Comparison of ENCODE assay signal across 11 cellular contexts in genomic region chr10:30430544-30431298, GRCh38. TPM values are rescaled to one million over a fixed set of nuclear protein-coding genes. Genes with fewer than 3 reads are reported as not detected.
A peak's percentile ranks its signal among the peaks of the same experiment; 100 is the strongest.
DNase-seq lines count a peak whose midpoint lies in the region; ATAC-seq, FAIRE-seq and TF ChIP-seq lines count a peak whose summit lies in the region.
"Had no signal": no experiment of that assay in that cellular context is flagged by ENCODE, and none has a peak within 500 bp of the region (broad histone marks: within the 10 kb centered on the region; RNA-seq: fewer than 3 reads in every experiment).

No MANE protein-coding gene starts in this region.

- CTCF ChIA-PET in HepG2 (lab: Yijun Ruan, JAX; ENCODE audit: low intra/inter-chr PET ratio, low total read pairs): no interaction called here
- CTCF ChIA-PET in naive thymus-derived CD4-positive, alpha-beta T cell (lab: Charles Lee): interaction anchor here (1.2 to 1.4 kb wide), 2 partner anchors 28 to 100 kb away, joined by 3 read pairs; no protein-coding TSS in a partner anchor

- H3K9ac ChIP-seq in HepG2 (ENCODE audit: insufficient read depth, low read depth, low read length): peak overlapping the region; percentile 24; the same call in 1 of the 2 replicates
- peak overlapping the region; percentile 66 for H3K9ac ChIP-seq in adipocyte (ENCODE audit: low read length)

- peak overlapping the region in 6 of 10 donors; percentile 17 to 70 (median 51) for H3K4me3 Mint-ChIP-seq in naive thymus-derived CD4-positive, alpha-beta T cell

- H3K4me2 ChIP-seq in HepG2 (ENCODE audit: low read depth, low read length): peak overlapping the region; percentile 76; the same call in 1 of the 2 replicates

- 79% methylated on average over 10 of the region's 12 CpGs for WGBS in HepG2 (ENCODE audit: low lambda C conversion rate)
- WGBS in right lobe of liver (ENCODE audit: insufficient coverage, low coverage, low lambda C conversion rate, missing lambda C conversion rate): 58% methylated on average over 3 of the region's 12 CpGs

- H3K4me1 ChIP-seq in HepG2 (ENCODE audit: insufficient read depth, low read length): peaks cover 53% of the 10 kb centered on the region
- no peaks in the 10 kb centered on the region for H3K4me1 ChIP-seq in right lobe of liver
- H3K4me1 ChIP-seq in adipocyte (ENCODE audit: control insufficient read depth, insufficient read depth, low read length): peaks cover 25% of the 10 kb centered on the region
- peaks cover 6 to 14% of the 10 kb centered on the region in 2 donors for H3K4me1 ChIP-seq in naive thymus-derived CD4-positive, alpha-beta T cell (ENCODE audit: control insufficient read depth in 2 of 2, insufficient read depth in 2 of 2, low read length in 2 of 2)

- H2AFZ ChIP-seq in HepG2 (ENCODE audit: low read length): peak overlapping the region; percentile 75

- in situ Hi-C loops in HepG2 (cut with HindIII; ENCODE audit: extremely low pct_ligation_motif_present, low pct_unique_long_range_greater_than_20kb): loop anchor here (25.0 kb wide), 1 partner anchor 1507 kb away; the partner anchor contains the start of gene ARHGAP12

- TF ChIP-seq EP300 in HepG2 (IDR thresholded peaks at IDR 0.05; ENCODE audit: low read depth in 2 of 2, low read length in 2 of 2): no peak
- no peak for TF ChIP-seq EP300 in HepG2 (CRISPR knock-in tag; IDR thresholded peaks at IDR 0.05; ENCODE audit: borderline replicate concordance)

- H3K9me3 ChIP-seq in HepG2 (ENCODE audit: low read length): no peaks in the 10 kb centered on the region
- H3K9me3 ChIP-seq in right lobe of liver: no peaks in the 10 kb centered on the region
- no peaks in the 10 kb centered on the region for H3K9me3 ChIP-seq in adipocyte (ENCODE audit: control insufficient read depth, low read length)
- H3K9me3 ChIP-seq in naive thymus-derived CD4-positive, alpha-beta T cell (ENCODE audit: control insufficient read depth in 2 of 3, low read length in 3 of 3): no peaks in the 10 kb centered on the region

- no peak for TF ChIP-seq POLR2A in HepG2 (IDR thresholded peaks at IDR 0.05; ENCODE audit: insufficient read depth in 1 of 2, low read depth in 2 of 2, low read length in 2 of 2)
- TF ChIP-seq POLR2A in right lobe of liver (IDR thresholded peaks at IDR 0.05): no peak

- no peak for TF ChIP-seq CTCF in HepG2 (CRISPR knock-in tag; IDR thresholded peaks at IDR 0.05)
- no peak for TF ChIP-seq CTCF in right lobe of liver (IDR thresholded peaks at IDR 0.05)

- H3K9me3 Mint-ChIP-seq in naive thymus-derived CD4-positive, alpha-beta T cell: no peaks in the 10 kb centered on the region

- H3K27me3 ChIP-seq in HepG2 (ENCODE audit: control insufficient read depth in 1 of 2, insufficient read depth in 2 of 2, low read length in 2 of 2): no peaks in the 10 kb centered on the region; a peak in 1 of 5 replicates
- no peaks in the 10 kb centered on the region for H3K27me3 ChIP-seq in right lobe of liver
- H3K27me3 ChIP-seq in adipocyte (replicated peaks; ENCODE audit: control insufficient read depth, insufficient read depth, low read length): no peaks in the 10 kb centered on the region
- H3K27me3 ChIP-seq in naive thymus-derived CD4-positive, alpha-beta T cell (ENCODE audit: control insufficient read depth in 2 of 2, insufficient read depth in 2 of 2, low read length in 2 of 2): no peaks in the 10 kb centered on the region

- POLR2A ChIA-PET in HepG2 (lab: Yijun Ruan, JAX): interaction anchor here (1.0 kb wide), 1 partner anchor 9 kb away, joined by 4 read pairs; no protein-coding TSS in a partner anchor
- POLR2A ChIA-PET in naive thymus-derived CD4-positive, alpha-beta T cell (lab: Charles Lee): interaction anchor here (0.6 kb wide), 1 partner anchor 20 kb away, joined by 3 read pairs; no protein-coding TSS in a partner anchor

- no peak for DNase-seq in HepG2 (ENCODE audit: low spot score)
- DNase-seq in right lobe of liver: no peak
- peak; percentile 17 for DNase-seq in adipocyte (ENCODE audit: low read depth)
- no peak for DNase-seq in naive thymus-derived CD4-positive, alpha-beta T cell
- DNase-seq in GF-D8 (lab: John Stamatoyannopoulos, UW): no peak
- DNase-seq: C1 segment of cervical spinal cord, SW 1271 had no signal

- no peak for TF ChIP-seq RAD21 in HepG2 (CRISPR knock-in tag; IDR thresholded peaks at IDR 0.05)

- H3K36me3 Mint-ChIP-seq in naive thymus-derived CD4-positive, alpha-beta T cell: peaks cover 0 to 13% (median 0%) of the 10 kb centered on the region in 5 donors

- no TSS peak for BruUV-seq in HepG2 (replicated peaks; lab: Mats Ljungman, UMichigan)

- ATAC-seq in HepG2: no peak
- ATAC-seq in right lobe of liver: no peak
- ATAC-seq in naive thymus-derived CD4-positive, alpha-beta T cell: no peak
- ATAC-seq in GM18502 (IDR thresholded peaks at IDR 0.05; ENCODE audit: poor library complexity, unreplicated experiment): no peak
- ATAC-seq in GM18861 (IDR thresholded peaks at IDR 0.05; ENCODE audit: unreplicated experiment): no peak
- no peak for ATAC-seq in GM21528 (IDR thresholded peaks at IDR 0.05; ENCODE audit: low FRiP score, unreplicated experiment)

- H3K27ac ChIP-seq in HepG2 (ENCODE audit: extremely low read length, insufficient read depth, low read length) (no peak overlapping the region), right lobe of liver (no peak overlapping the region)
- no peak overlapping the region for H3K27ac ChIP-seq in naive thymus-derived CD4-positive, alpha-beta T cell (ENCODE audit: low read depth, low read length)

- peaks cover 11% of the 10 kb centered on the region for H3K79me2 ChIP-seq in HepG2 (ENCODE audit: insufficient read depth, low read length)

- peaks cover 15 to 57% (median 27%) of the 10 kb centered on the region in 7 donors for H3K4me1 Mint-ChIP-seq in naive thymus-derived CD4-positive, alpha-beta T cell

- no peak for FAIRE-seq in HepG2 (lab: Jason Lieb, UNC)
- FAIRE-seq: islet of Langerhans had no signal

- intact Hi-C loops in HepG2 (cut with micrococcal nuclease; ENCODE audit: unreplicated experiment): no loop called here
- intact Hi-C loops in right lobe of liver (cut with DNase I): no loop called here
- intact Hi-C loops in naive thymus-derived CD4-positive, alpha-beta T cell (cut with micrococcal nuclease): loop anchor here (2.0 to 10.0 kb wide), 6 partner anchors 83 to 1624 kb away; partner anchors contain the start of genes ARHGAP12 (in 1 of the 2), KIF5B (in 1 of the 2) and MTPAP (in 1 of the 2)

- no peak overlapping the region; a peak in 1 of 6 replicates for H3K4me3 ChIP-seq in HepG2 (replicated peaks in 1 of 3; ENCODE audit: insufficient read depth in 1 of 3, low read depth in 2 of 3, low read length in 3 of 3)
- H3K4me3 ChIP-seq in right lobe of liver: no peak overlapping the region
- peak overlapping the region; percentile 71 for H3K4me3 ChIP-seq in adipocyte (ENCODE audit: low read length)
- no peak overlapping the region for H3K4me3 ChIP-seq in naive thymus-derived CD4-positive, alpha-beta T cell (ENCODE audit: low read length)

- H3K27me3 Mint-ChIP-seq in naive thymus-derived CD4-positive, alpha-beta T cell: no peaks in the 10 kb centered on the region

- H3K36me3 ChIP-seq in HepG2 (replicated peaks in 1 of 2; ENCODE audit: control insufficient read depth in 1 of 2, insufficient read depth in 2 of 2, low read length in 2 of 2) (no peaks in the 10 kb centered on the region), right lobe of liver (no peaks in the 10 kb centered on the region), adipocyte (ENCODE audit: control insufficient read depth, insufficient read depth, low read length, severe bottlenecking) (no peaks in the 10 kb centered on the region)
- peaks cover 0 to 6% (median 0%) of the 10 kb centered on the region in 3 experiments for H3K36me3 ChIP-seq in naive thymus-derived CD4-positive, alpha-beta T cell (ENCODE audit: control insufficient read depth in 2 of 3, insufficient read depth in 3 of 3, low read length in 3 of 3)

- H3K27ac Mint-ChIP-seq in naive thymus-derived CD4-positive, alpha-beta T cell: peak overlapping the region in 2 of 9 donors; percentile 57 to 82

- no peaks in the 10 kb centered on the region for H4K20me1 ChIP-seq in HepG2 (ENCODE audit: insufficient read depth, low read length)

RNA-seq across cellular contexts. Expression of gene MAP3K8, which starts 3.3 kb away (rescaled TPM):
- total RNA-seq in HepG2 (2016; rRNA removed; fragmentation: Illumina TruSeq; extraction: Trizol) (19.3 and 21.8 TPM in 2 replicates), right lobe of liver (10 to 100 TPM in 1 of 6 experiments, 1 to 10 TPM in 5; 3.1 to 21.9 (median 6.1) TPM)
- 12.2 and 13.6 TPM in 2 replicates for total RNA-seq in HepG2 (2016; cell fraction: cytosol; rRNA removed; fragmentation: Illumina TruSeq; extraction: Trizol; ENCODE audit: low read depth)
- 18.0 and 21.2 TPM in 2 replicates for total RNA-seq in HepG2 (2016; cell fraction: insoluble cytoplasmic fraction; rRNA removed; fragmentation: Illumina TruSeq; extraction: Trizol)
- total RNA-seq in HepG2 (2016; cell fraction: membrane; rRNA removed; fragmentation: Illumina TruSeq; extraction: Trizol): 15.3 and 19.2 TPM in 2 replicates
- 22.1 and 23.1 TPM in 2 replicates for total RNA-seq in HepG2 (2016; cell fraction: nucleus; rRNA removed; fragmentation: Illumina TruSeq; extraction: Trizol)
- 26.6 and 37.9 TPM in 2 replicates for polyA plus RNA-seq in HepG2 (2011; rRNA removed)
- polyA plus RNA-seq in HepG2 (2011; cell fraction: cytosol; rRNA removed): 12.9 and 14.6 TPM in 2 replicates
- polyA plus RNA-seq in HepG2 (2011; cell fraction: nucleus; rRNA removed): 26.9 and 27.5 TPM in 2 replicates
- 11.2 and 14.3 TPM in 2 replicates for polyA plus RNA-seq in HepG2 (2012)
- 8.6 and 13.3 TPM in 2 replicates for polyA plus RNA-seq in HepG2 (2016; cell fraction: cytosol; fragmentation: Illumina TruSeq; extraction: Trizol; ENCODE audit: low read depth)
- polyA plus RNA-seq in HepG2 (2016; cell fraction: insoluble cytoplasmic fraction; fragmentation: Illumina TruSeq; extraction: Trizol; ENCODE audit: low read depth): 15.6 and 17.9 TPM in 2 replicates
- 9.4 and 12.4 TPM in 2 replicates for polyA plus RNA-seq in HepG2 (2016; cell fraction: membrane; fragmentation: Illumina TruSeq; extraction: Trizol; ENCODE audit: low read depth)
- 41.0 and 46.6 TPM in 2 replicates for polyA plus RNA-seq in HepG2 (2016; cell fraction: nucleus; fragmentation: Illumina TruSeq; extraction: Trizol; ENCODE audit: insufficient read depth, low read depth)
- polyA minus RNA-seq in HepG2 (2011; rRNA and poly(A)+ RNA removed; ENCODE audit: low replicate concordance): 15.0 and 17.4 TPM in 2 replicates
- polyA minus RNA-seq in HepG2 (2011; cell fraction: cytosol; rRNA and poly(A)+ RNA removed): 7.3 and 10.3 TPM in 2 replicates
- 30.6 and 31.2 TPM in 2 replicates for polyA minus RNA-seq in HepG2 (2011; cell fraction: nucleus; rRNA and poly(A)+ RNA removed)
- 100 to 1,000 TPM in 1 of 5 experiments, 10 to 100 TPM in 2, 1 to 10 TPM in 1, under 1 TPM in 1; 0.70 to 102 (median 31.2) TPM for total RNA-seq in naive thymus-derived CD4-positive, alpha-beta T cell
- polyA plus RNA-seq in naive thymus-derived CD4-positive, alpha-beta T cell: under 1 TPM in 1 of 2 donors, not detected in 1; 0.28 TPM

Comparison
In these comparisons a context has a peak if more than half of its experiments do, and no peak if none do; other contexts are left out.
1. intact Hi-C loops: an anchor here in naive thymus-derived CD4-positive, alpha-beta T cell (2.0 to 10.0 kb wide); none called in HepG2 and right lobe of liver.